In genomic region chr19:9565900-9566705, GRCh38 we compare ENCODE assay signal across 12 cellular contexts. TPM values are rescaled to one million over a fixed set of nuclear protein-coding genes. Genes with fewer than 3 reads are reported as not detected.
DNase-seq lines count a peak whose midpoint lies in the region; FAIRE-seq and TF ChIP-seq lines count a peak whose summit lies in the region.
"Had no signal": no experiment of that assay in that cellular context is flagged by ENCODE, and none has a peak within 500 bp of the region (broad histone marks: within the 10 kb centered on the region; RNA-seq: fewer than 3 reads in every experiment).

No MANE protein-coding gene starts in this region.

- no peak for TF ChIP-seq RAD21 in liver (IDR thresholded peaks at IDR 0.05)

- H3K4me1 Mint-ChIP-seq in astrocyte (ENCODE audit: low read depth, unreplicated experiment) = no peaks in the 10 kb centered on the region

- FAIRE-seq in astrocyte (lab: Jason Lieb, UNC) = no peak
- FAIRE-seq: frontal cortex had no signal

- 98% methylated on average over 9 of the region's 9 CpGs for WGBS in liver

- no peak overlapping the region for H2AFZ ChIP-seq in astrocyte (ENCODE audit: low read depth, low read length)

- peaks cover 25% of the 10 kb centered on the region for H4K20me1 ChIP-seq in astrocyte (ENCODE audit: insufficient read depth, low read length)

- H3K9me3 ChIP-seq in astrocyte (ENCODE audit: insufficient read depth, low read depth, low read length) = peaks cover 69% of the 10 kb centered on the region
- H3K9me3 ChIP-seq in liver (ENCODE audit: control insufficient read depth in 4 of 4, low read length in 3 of 4) = peaks cover 62 to 93% (median 66%) of the 10 kb centered on the region in 4 donors
- peaks cover 10 to 100% (median 95%) of the 10 kb centered on the region in 3 donors for H3K9me3 ChIP-seq in tibial artery

- H3K27me3 Mint-ChIP-seq in astrocyte (ENCODE audit: low read depth, unreplicated experiment) = no peaks in the 10 kb centered on the region

- peak overlapping the region; percentile 8 for H3K27ac Mint-ChIP-seq in astrocyte (ENCODE audit: unreplicated experiment)

- H3K9me3 Mint-ChIP-seq in astrocyte (ENCODE audit: unreplicated experiment) = peaks cover 77% of the 10 kb centered on the region

- H3K79me2 ChIP-seq in astrocyte (ENCODE audit: insufficient read depth, low read length) = peaks cover 66% of the 10 kb centered on the region

- H3K4me3 Mint-ChIP-seq in astrocyte (ENCODE audit: unreplicated experiment) = no peak overlapping the region
- H3K4me3 Mint-ChIP-seq: activated T-cell treated with anti-CD3 and anti-CD28 coated beads, Interleukin-2, amount 50 U/mL, for 4 hours had no signal

- intact Hi-C loops in tibial artery (cut with DNase I; ENCODE audit: low total_unique reads) = no loop called here

- H3K27me3 ChIP-seq in astrocyte (ENCODE audit: insufficient read depth, low read length) (no peaks in the 10 kb centered on the region), liver (ENCODE audit: control insufficient read depth in 4 of 4, insufficient read depth in 4 of 4, low read length in 3 of 4) (no peaks in the 10 kb centered on the region), H7 (ENCODE audit: control insufficient read depth, insufficient read depth, low read length) (no peaks in the 10 kb centered on the region), tibial artery (no peaks in the 10 kb centered on the region)
- H3K27me3 ChIP-seq: cardiac muscle cell had no signal

- H3K36me3 Mint-ChIP-seq in astrocyte (ENCODE audit: low read depth, unreplicated experiment) = peaks cover 82% of the 10 kb centered on the region

- H3K4me1 ChIP-seq in astrocyte (ENCODE audit: insufficient read depth, low read length) = no peaks in the 10 kb centered on the region
- H3K4me1 ChIP-seq in liver (ENCODE audit: control insufficient read depth in 4 of 4, insufficient read depth in 4 of 4, low read length in 3 of 4) = no peaks in the 10 kb centered on the region
- no peaks in the 10 kb centered on the region for H3K4me1 ChIP-seq in tibial artery
- H3K4me1 ChIP-seq: lower lobe of right lung had no signal

- peak; percentile 40 for DNase-seq in NCI-H2171 treated with DMSO at 0.1 percent for 48 hours (lab: John Stamatoyannopoulos, UW)
- DNase-seq in NCI-H2171 (lab: John Stamatoyannopoulos, UW) = no peak
- DNase-seq in HT1080 (ENCODE audit: low read depth) = peak; percentile 31
- peak; percentile 26 for DNase-seq in astrocyte (ENCODE audit: low read depth)
- DNase-seq in H7 = no peak
- no peak for DNase-seq in COLO829 (ENCODE audit: low spot score)
- DNase-seq in tibial artery = no peak
- DNase-seq: activated T-cell treated with anti-CD3 and anti-CD28 coated beads, Interleukin-2, amount 50 U/mL, for 4 hours; lower lobe of right lung had no signal

- TF ChIP-seq CTCF in astrocyte (IDR thresholded peaks at IDR 0.05; ENCODE audit: insufficient read depth, low read depth, low read length) = no peak
- no peak for TF ChIP-seq CTCF in liver (IDR thresholded peaks at IDR 0.05; ENCODE audit: low read depth, low read length, missing input control)
- no peak for TF ChIP-seq CTCF in tibial artery (IDR thresholded peaks at IDR 0.05)

- H3K9ac ChIP-seq in astrocyte (ENCODE audit: low read length) (no peak overlapping the region), liver (ENCODE audit: low read depth in 1 of 2, low read length in 2 of 2) (no peak overlapping the region)

- no peak overlapping the region for H3K4me2 ChIP-seq in astrocyte (ENCODE audit: low read length)

- peaks cover 62% of the 10 kb centered on the region for H3K36me3 ChIP-seq in astrocyte (ENCODE audit: insufficient read depth, low read length)
- peaks cover 19 to 73% (median 71%) of the 10 kb centered on the region in 4 donors for H3K36me3 ChIP-seq in liver (ENCODE audit: control insufficient read depth in 4 of 4, insufficient read depth in 3 of 4, low read depth in 1 of 4, low read length in 3 of 4)
- H3K36me3 ChIP-seq in H7 (replicated peaks; ENCODE audit: control insufficient read depth, insufficient read depth, low read length) = peaks cover 61% of the 10 kb centered on the region
- H3K36me3 ChIP-seq in tibial artery = peaks cover 95 to 99% (median 99%) of the 10 kb centered on the region in 3 donors

- H3K27ac ChIP-seq in astrocyte (ENCODE audit: low read depth, low read length) (no peak overlapping the region), liver (ENCODE audit: low read depth in 1 of 2, low read length in 2 of 2) (no peak overlapping the region), tibial artery (no peak overlapping the region)
- H3K27ac ChIP-seq: cardiac muscle cell, lower lobe of right lung had no signal

- H3K4me3 ChIP-seq in astrocyte (ENCODE audit: insufficient read depth, low read depth, low read length) (no peak overlapping the region), liver (ENCODE audit: low read depth in 1 of 3, low read length in 3 of 3) (peak overlapping the region in 2 of 3 donors; percentile 61 to 65), H7 (ENCODE audit: insufficient read depth, low read depth, low read length) (no peak overlapping the region), tibial artery (no peak overlapping the region)
- H3K4me3 ChIP-seq: cardiac muscle cell, lower lobe of right lung had no signal

TF ChIP-seq in liver, 16 proteins besides CTCF, POLR2A, EP300 and RAD21:
- no peak for TF ChIP-seq REST (IDR thresholded peaks at IDR 0.05)

RNA-seq across cellular contexts. Expression of gene ZNF121, which starts 18.2 kb away (rescaled TPM):
- total RNA-seq in HT1080 (2014; rRNA removed; shearing (Covaris generic)) = 48.5 and 56.2 TPM in 2 replicates
- 15.2 and 17.9 TPM in 2 replicates for polyA plus RNA-seq in HT1080 (2015; cell fraction: cytosol; rRNA removed)
- 62.1 and 64.9 TPM in 2 replicates for polyA plus RNA-seq in HT1080 (2015; cell fraction: nucleus; rRNA removed)
- total RNA-seq in astrocyte = 60.0 and 72.6 TPM in 2 replicates
- 10 to 100 TPM; 19.8 to 23.5 TPM for total RNA-seq in liver
- 1 to 10 TPM; 1.7 to 3.7 TPM for polyA plus RNA-seq in liver
- 53.8 and 85.3 TPM in 2 replicates for total RNA-seq in H7 (2014; rRNA removed; shearing (Covaris generic))

RNA-seq across cellular contexts. Expression of gene ZNF426, which starts 27.7 kb away (rescaled TPM):
- 8.3 and 10.8 TPM in 2 replicates for total RNA-seq in HT1080 (2014; rRNA removed; shearing (Covaris generic))
- polyA plus RNA-seq in HT1080 (2015; cell fraction: cytosol; rRNA removed) = 5.3 and 6.2 TPM in 2 replicates
- 5.9 and 7.4 TPM in 2 replicates for polyA plus RNA-seq in HT1080 (2015; cell fraction: nucleus; rRNA removed)
- total RNA-seq in astrocyte (31.8 and 34.8 TPM in 2 replicates), liver (1 to 10 TPM; 4.4 to 6.8 TPM)
- polyA plus RNA-seq in liver = 1 to 10 TPM in 1 of 2 donors, under 1 TPM in 1; 0.75 to 1.3 TPM
- 20.0 and 25.2 TPM in 2 replicates for total RNA-seq in H7 (2014; rRNA removed; shearing (Covaris generic))

RNA-seq across cellular contexts. Expression of gene ZNF561, which starts 54.9 kb away (rescaled TPM):
- 17.7 and 19.8 TPM in 2 replicates for total RNA-seq in HT1080 (2014; rRNA removed; shearing (Covaris generic))
- polyA plus RNA-seq in HT1080 (2015; cell fraction: cytosol; rRNA removed) = 24.1 and 25.5 TPM in 2 replicates
- 45.6 and 52.2 TPM in 2 replicates for polyA plus RNA-seq in HT1080 (2015; cell fraction: nucleus; rRNA removed)
- 110 and 133 TPM in 2 replicates for total RNA-seq in astrocyte
- 10 to 100 TPM; 14.3 to 26.8 TPM for total RNA-seq in liver
- polyA plus RNA-seq in liver = 10 to 100 TPM in 1 of 2 donors, 1 to 10 TPM in 1; 8.5 to 11.5 TPM
- total RNA-seq in H7 (2014; rRNA removed; shearing (Covaris generic)) = 42.7 and 49.3 TPM in 2 replicates

Comparison
In these comparisons a context has a peak if more than half of its experiments do, and no peak if none do; other contexts are left out.
1. DNase-seq: peak in NCI-H2171 treated with DMSO at 0.1 percent for 48 hours (single experiment), HT1080 (single experiment) and astrocyte (single experiment); none in NCI-H2171 (single experiment), H7 (single experiment), COLO829 (single experiment) and tibial artery (0 of 2).
2. H3K4me3 ChIP-seq: peak in liver (2 of 3); none in astrocyte (single experiment), H7 (single experiment) and tibial artery (0 of 2).